In genomic region chr3:120435621-120436020, GRCh38 we compare ENCODE assay signal across 11 cellular contexts. TPM values are rescaled to one million over a fixed set of nuclear protein-coding genes. Genes with fewer than 3 reads are reported as not detected.
DNase-seq lines count a peak whose midpoint lies in the region; ATAC-seq, FAIRE-seq and TF ChIP-seq lines count a peak whose summit lies in the region.
"Had no signal": no experiment of that assay in that cellular context is flagged by ENCODE, and none has a peak within 500 bp of the region (broad histone marks: within the 10 kb centered on the region; RNA-seq: fewer than 3 reads in every experiment).

No MANE protein-coding gene starts in this region.

- H3K4me2 ChIP-seq in GM23338 = no peak overlapping the region

- WGBS in pancreas, 2 donors = 54 to 55% methylated on average over 4 of the region's 4 CpGs

- peaks cover 61% of the 10 kb centered on the region for H3K4me1 Mint-ChIP-seq in GM23338

- H4K20me1 ChIP-seq in GM23338 (replicated peaks; ENCODE audit: insufficient read depth) = peaks cover 2% of the 10 kb centered on the region; the same call in 1 of the 2 replicates

- H3K36me3 Mint-ChIP-seq in GM23338 (ENCODE audit: low read depth) = peaks cover 59% of the 10 kb centered on the region

- H3K27ac Mint-ChIP-seq in GM23338 = peak overlapping the region; percentile 48; the same call in 1 of the 2 replicates
- H3K27ac Mint-ChIP-seq: activated naive CD4-positive, alpha-beta T cell treated with anti-CD3 and anti-CD28 coated beads for 36 hours had no signal

- no peaks in the 10 kb centered on the region; the same call in 2 of the 3 replicates for H3K9me3 Mint-ChIP-seq in GM23338
- H3K9me3 Mint-ChIP-seq: activated naive CD4-positive, alpha-beta T cell treated with anti-CD3 and anti-CD28 coated beads for 36 hours had no signal

- H3K36me3 ChIP-seq in GM23338 (ENCODE audit: insufficient read depth) (peaks cover 10% of the 10 kb centered on the region; the same call in 1 of the 2 replicates), pancreas (no peaks in the 10 kb centered on the region)
- H3K36me3 ChIP-seq: gastrocnemius medialis had no signal

- no peak overlapping the region for H2AFZ ChIP-seq in GM23338

- no peak overlapping the region for H3K4me3 Mint-ChIP-seq in GM23338
- H3K4me3 Mint-ChIP-seq: activated naive CD4-positive, alpha-beta T cell treated with anti-CD3 and anti-CD28 coated beads for 36 hours had no signal

- H3K27me3 Mint-ChIP-seq in GM23338 (ENCODE audit: insufficient read depth, low read depth, poor library complexity) = peaks cover 1% of the 10 kb centered on the region

- peaks cover 31% of the 10 kb centered on the region for H3K4me1 ChIP-seq in GM23338 (ENCODE audit: insufficient read depth)
- H3K4me1 ChIP-seq in pancreas = peaks cover 0 to 3% (median 0%) of the 10 kb centered on the region in 3 donors

- FAIRE-seq in pancreas (lab: Jason Lieb, UNC) = no peak

- intact Hi-C loops in pancreas (cut with DNase I) = no loop called here
- intact Hi-C loops in dorsolateral prefrontal cortex (cut with DNase I) = no loop called here

- DNase-seq in GM23338 (ENCODE audit: low spot score) = no peak
- peak; percentile 25 for DNase-seq in OCI-M1 (lab: John Stamatoyannopoulos, UW)
- DNase-seq in epithelial cell of prostate (ENCODE audit: low read depth, low spot score) = peak; percentile 37
- no peak for DNase-seq in pancreas
- DNase-seq in dorsolateral prefrontal cortex = no peak
- DNase-seq in DMS153 treated with DMSO at 0.1 percent for 48 hours (lab: John Stamatoyannopoulos, UW; ENCODE audit: unreplicated experiment) = no peak
- no peak for DNase-seq in activated gamma-delta T cell (lab: John Stamatoyannopoulos, UW)
- DNase-seq: activated naive CD4-positive, alpha-beta T cell treated with anti-CD3 and anti-CD28 coated beads for 36 hours; gastrocnemius medialis; NCI-H82 had no signal

- peaks cover 71% of the 10 kb centered on the region for H3K79me2 ChIP-seq in GM23338 (replicated peaks; ENCODE audit: insufficient read depth)

- TF ChIP-seq CTCF in GM23338 (conservative IDR thresholded peaks at IDR 0.05; ENCODE audit: low read depth in 2 of 2) = no peak
- TF ChIP-seq CTCF in pancreas (IDR thresholded peaks at IDR 0.05) = no peak
- no peak for TF ChIP-seq CTCF in dorsolateral prefrontal cortex (IDR thresholded peaks at IDR 0.05 in 54 of 56, conservative IDR thresholded peaks at IDR 0.05 in 2 of 56; ENCODE audit: low read depth in 1 of 56, partially characterized antibody in 56 of 56)

- H3K27ac ChIP-seq in GM23338 (ENCODE audit: low read depth) = peak overlapping the region; percentile 1; the same call in 1 of the 2 replicates
- peak overlapping the region; percentile 81 for H3K27ac ChIP-seq in epithelial cell of prostate
- peak overlapping the region; percentile 1 to 69 (median 44) for H3K27ac ChIP-seq in pancreas
- H3K27ac ChIP-seq in dorsolateral prefrontal cortex = no peak overlapping the region

- H3K27me3 ChIP-seq in GM23338 (ENCODE audit: insufficient read depth) (no peaks in the 10 kb centered on the region), pancreas (no peaks in the 10 kb centered on the region), dorsolateral prefrontal cortex (no peaks in the 10 kb centered on the region)
- H3K27me3 ChIP-seq: gastrocnemius medialis had no signal

- ATAC-seq in GM23338 = no peak
- peak; percentile 67 to 81 (median 73) for ATAC-seq in pancreas
- ATAC-seq in GM19452 (IDR thresholded peaks at IDR 0.05; ENCODE audit: unreplicated experiment) = no peak

- no peaks in the 10 kb centered on the region for H3F3A ChIP-seq in GM23338 (replicated peaks; ENCODE audit: low read depth)

- no peaks in the 10 kb centered on the region for H3K9me2 ChIP-seq in GM23338 (ENCODE audit: insufficient read depth)

- H3K4me3 ChIP-seq in GM23338 = no peak overlapping the region
- no peak overlapping the region for H3K4me3 ChIP-seq in pancreas
- no peak overlapping the region for H3K4me3 ChIP-seq in dorsolateral prefrontal cortex
- H3K4me3 ChIP-seq: gastrocnemius medialis had no signal

- no peaks in the 10 kb centered on the region for H3K9me3 ChIP-seq in pancreas
- H3K9me3 ChIP-seq: gastrocnemius medialis had no signal

TF ChIP-seq in GM23338, 12 proteins besides CTCF, POLR2A, EP300 and RAD21 (continues in another document):
- no peak for TF ChIP-seq ETS1 (IDR thresholded peaks at IDR 0.05)
- no peak for TF ChIP-seq JUNB (IDR thresholded peaks at IDR 0.05; ENCODE audit: unreplicated experiment)
- no peak for TF ChIP-seq STAT1 (IDR thresholded peaks at IDR 0.05; ENCODE audit: unreplicated experiment)
- no peak for TF ChIP-seq ZNF331 (CRISPR knock-in tag; IDR thresholded peaks at IDR 0.05; ENCODE audit: low read depth)
- TF ChIP-seq EZH2phosphoT487 (IDR thresholded peaks at IDR 0.05; ENCODE audit: unreplicated experiment) = no peak
- no peak for TF ChIP-seq REST (IDR thresholded peaks at IDR 0.05; ENCODE audit: unreplicated experiment)

RNA-seq across cellular contexts. Expression of gene FSTL1, which starts 15.2 kb away (rescaled TPM):
- total RNA-seq in GM23338 (2014; rRNA removed; shearing (Covaris generic)) = 258 and 272 TPM in 2 replicates
- polyA plus RNA-seq in GM23338 (2016; fragmentation: Nextera tagmentation; extraction: Ambion mirVana) (49.1 and 50.8 TPM in 2 replicates), pancreas (1 to 10 TPM; 7.3 to 7.9 TPM)
- total RNA-seq in pancreas (100 to 1,000 TPM in 1 of 6 donors, 10 to 100 TPM in 5; 11.1 to 131 (median 44.3) TPM), dorsolateral prefrontal cortex (100 to 1,000 TPM in 4 of 120 experiments, 10 to 100 TPM in 116; 27.6 to 130 (median 46.8) TPM)

Comparison
In these comparisons a context has a peak if more than half of its experiments do, and no peak if none do; other contexts are left out.
1. ATAC-seq: peak in pancreas (4 of 4); none in GM23338 (single experiment) and GM19452 (single experiment).
2. DNase-seq: peak in OCI-M1 (single experiment) and epithelial cell of prostate (single experiment); none in GM23338 (single experiment), pancreas (0 of 6), dorsolateral prefrontal cortex (0 of 10), DMS153 treated with DMSO at 0.1 percent for 48 hours (single experiment) and activated gamma-delta T cell (single experiment).
3. H3K27ac ChIP-seq: peak in GM23338 (single experiment), epithelial cell of prostate (single experiment) and pancreas (4 of 4); none in dorsolateral prefrontal cortex (0 of 59).